In the genomic region with DNA sequence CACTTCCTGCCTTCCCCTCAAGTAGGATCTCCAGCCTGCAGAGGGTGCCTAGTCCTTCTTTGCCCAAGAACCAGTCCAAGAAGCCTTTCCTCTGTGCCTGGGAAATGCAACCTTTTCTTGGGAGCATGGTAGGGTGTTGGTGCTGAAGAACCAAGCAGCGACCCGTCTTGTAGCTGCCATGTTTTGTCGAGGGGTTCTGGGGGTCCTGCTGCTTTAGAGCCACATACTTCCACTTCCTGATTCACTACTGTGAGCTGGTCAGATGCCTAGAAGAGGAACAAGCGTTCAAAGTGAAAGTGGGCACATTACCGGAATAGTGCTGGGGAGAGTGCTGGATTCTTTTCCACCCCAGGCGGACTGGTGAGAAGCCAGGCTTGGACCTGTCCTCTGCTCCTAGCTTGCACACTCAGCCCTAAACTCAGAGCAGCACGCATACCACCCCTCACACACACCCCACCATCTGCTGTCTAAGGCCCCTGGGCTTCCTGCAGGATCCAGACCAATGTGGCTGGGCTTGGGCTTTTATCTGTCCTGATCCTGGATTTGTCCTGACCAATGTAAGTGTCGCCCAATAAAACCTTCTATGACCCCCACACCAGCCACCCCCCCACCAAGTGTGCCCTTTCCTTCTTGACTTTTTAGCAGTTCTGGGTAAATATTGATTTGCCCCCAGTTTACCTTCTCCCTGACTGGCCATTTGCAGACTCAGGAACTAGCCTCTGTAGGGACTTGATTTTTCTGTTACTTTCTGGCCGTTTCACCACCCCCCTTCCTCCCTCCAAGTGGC, we compare ENCODE assay signal across 6 cellular contexts. TPM values are rescaled to one million over a fixed set of nuclear protein-coding genes. Genes with fewer than 3 reads are reported as not detected.
DNase-seq lines count a peak whose midpoint lies in the region; TF ChIP-seq lines count a peak whose summit lies in the region.

No MANE protein-coding gene starts in this region.

- no peaks in the 10 kb centered on the region for H3K4me1 ChIP-seq in A673 (ENCODE audit: insufficient read depth, low read length, poor library complexity, severe bottlenecking)

- in situ Hi-C loops in G401 (cut with HindIII; ENCODE audit: low sequenced_read_pairs), result no loop called here

- TF ChIP-seq CTCF in BJ (IDR thresholded peaks at IDR 0.05; ENCODE audit: insufficient read depth, low read depth, low read length) (no peak), A673 (conservative IDR thresholded peaks at IDR 0.05; ENCODE audit: low read depth, low read length) (no peak)

- DNase-seq in BJ (ENCODE audit: low read depth), result no peak
- DNase-seq in NCI-H82 (lab: John Stamatoyannopoulos, UW), result peak; percentile 68
- peak; percentile 54 for DNase-seq in germinal center (ENCODE audit: low spot score)
- DNase-seq in G401 (ENCODE audit: low spot score), result no peak
- DNase-seq in NCI-H446 treated with DMSO at 0.1 percent for 48 hours (lab: John Stamatoyannopoulos, UW), result no peak
- DNase-seq in A673 (ENCODE audit: low spot score), result no peak

- intact Hi-C loops in A673 (cut with micrococcal nuclease; ENCODE audit: unreplicated experiment), result loop anchor here (5.0 kb wide), 1 partner anchor 571 kb away; no protein-coding TSS in a partner anchor

- H3K27ac ChIP-seq in A673 (ENCODE audit: low read depth, low read length, poor library complexity, severe bottlenecking), result no peak overlapping the region

- H3K36me3 ChIP-seq in BJ (ENCODE audit: control insufficient read depth, insufficient read depth, low read length) (no peaks in the 10 kb centered on the region), A673 (ENCODE audit: insufficient read depth, low read length, poor library complexity, severe bottlenecking) (no peaks in the 10 kb centered on the region)

- H3K9me3 ChIP-seq in A673 (ENCODE audit: low read depth, low read length, poor library complexity, severe bottlenecking), result no peaks in the 10 kb centered on the region

- no TSS peak for BruUV-seq in A673 (replicated peaks; lab: Mats Ljungman, UMichigan)

- H3K4me3 ChIP-seq in BJ (ENCODE audit: low read depth, low read length), result peak overlapping the region; percentile 55
- no peak overlapping the region for H3K4me3 ChIP-seq in A673 (ENCODE audit: low read depth, low read length, poor library complexity, severe bottlenecking)

- no peaks in the 10 kb centered on the region for H3K27me3 ChIP-seq in BJ (ENCODE audit: control insufficient read depth, insufficient read depth, low read length)
- H3K27me3 ChIP-seq in A673 (replicated peaks; ENCODE audit: insufficient read depth, low read depth, low read length, poor library complexity), result peaks cover 94% of the 10 kb centered on the region

- CTCF ChIA-PET in BJ (lab: Yijun Ruan, JAX), result interaction anchor here (1.2 to 4.1 kb wide), 4 partner anchors 9 to 485 kb away, joined by 3 to 23 read pairs (median 4); no protein-coding TSS in a partner anchor
- CTCF ChIA-PET in A673 (lab: Charles Lee), result interaction anchor here (1.2 kb wide), 1 partner anchor 720 kb away, joined by 4 read pairs; no protein-coding TSS in a partner anchor

- POLR2A ChIA-PET in BJ (lab: Charles Lee), result interaction anchor here (0.6 kb wide), 1 partner anchor 16 kb away, joined by 3 read pairs; a partner anchor contains a TSS
- POLR2A ChIA-PET in A673 (lab: Charles Lee; ENCODE audit: low non-redundant PET), result no interaction called here

RNA-seq across cellular contexts. Expression of a gene that starts 1.5 kb away (rescaled TPM):
- 4.6 and 9.2 TPM in 2 replicates for polyA plus RNA-seq in BJ (2011; rRNA removed)
- polyA minus RNA-seq in BJ (2011; rRNA and poly(A)+ RNA removed), result 4.9 and 5.7 TPM in 2 replicates
- 0.37 TPM in 1 of 2 replicates, not detected in the other for total RNA-seq in G401 (2014; rRNA removed; shearing (Covaris generic))
- total RNA-seq in A673 (2021), result not detected in 2 replicates

RNA-seq across cellular contexts. Expression of a gene that starts 16.4 kb away (rescaled TPM):
- 27.7 and 34.0 TPM in 2 replicates for polyA plus RNA-seq in BJ (2011; rRNA removed)
- 8.4 and 15.0 TPM in 2 replicates for polyA minus RNA-seq in BJ (2011; rRNA and poly(A)+ RNA removed)
- total RNA-seq in G401 (2014; rRNA removed; shearing (Covaris generic)), result 9.3 and 11.6 TPM in 2 replicates
- total RNA-seq in A673 (2021), result not detected in 2 replicates

RNA-seq across cellular contexts. Expression of a gene that starts 27.3 kb away (rescaled TPM):
- 54.7 and 59.6 TPM in 2 replicates for polyA plus RNA-seq in BJ (2011; rRNA removed)
- 32.3 and 43.4 TPM in 2 replicates for polyA minus RNA-seq in BJ (2011; rRNA and poly(A)+ RNA removed)
- 10.3 and 23.0 TPM in 2 replicates for total RNA-seq in G401 (2014; rRNA removed; shearing (Covaris generic))
- not detected in 2 replicates for total RNA-seq in A673 (2021)

RNA-seq across cellular contexts. Expression of a gene that starts 36.1 kb away (rescaled TPM):
- polyA plus RNA-seq in BJ (2011; rRNA removed), result 12.6 and 15.0 TPM in 2 replicates
- 1.4 and 3.4 TPM in 2 replicates for polyA minus RNA-seq in BJ (2011; rRNA and poly(A)+ RNA removed)
- 66.5 and 71.2 TPM in 2 replicates for total RNA-seq in G401 (2014; rRNA removed; shearing (Covaris generic))
- total RNA-seq in A673 (2021), result not detected in 2 replicates

RNA-seq across cellular contexts. Expression of a gene that starts 41.2 kb away (rescaled TPM):
- not detected in 2 replicates for polyA plus RNA-seq in BJ (2011; rRNA removed)
- not detected in 2 replicates for polyA minus RNA-seq in BJ (2011; rRNA and poly(A)+ RNA removed)
- not detected in 2 replicates for total RNA-seq in G401 (2014; rRNA removed; shearing (Covaris generic))
- not detected in 2 replicates for total RNA-seq in A673 (2021)

Comparison
In these comparisons a context has a peak if more than half of its experiments do, and no peak if none do; other contexts are left out.
1. DNase-seq: peak in NCI-H82 (single experiment) and germinal center (single experiment); none in BJ (single experiment), G401 (single experiment), NCI-H446 treated with DMSO at 0.1 percent for 48 hours (single experiment) and A673 (single experiment).
2. RNA of a gene that starts 16.4 kb away (total RNA-seq): 9.3 to 11.6 TPM in G401; not detected in A673; every median in the first group is over 10 times any median in the second.
3. RNA of a gene that starts 27.3 kb away (total RNA-seq): 10.3 to 23.0 TPM in G401; not detected in A673; every median in the first group is over 10 times any median in the second.